ENCODE assay signal across 9 cellular contexts in genomic region chr11:61598886-61599868, GRCh38. TPM values are rescaled to one million over a fixed set of nuclear protein-coding genes. Genes with fewer than 3 reads are reported as not detected.
DNase-seq lines count a peak whose midpoint lies in the region; ATAC-seq, FAIRE-seq and TF ChIP-seq lines count a peak whose summit lies in the region.
"Had no signal": no experiment of that assay in that cellular context is flagged by ENCODE, and none has a peak within 500 bp of the region (broad histone marks: within the 10 kb centered on the region; RNA-seq: fewer than 3 reads in every experiment).

No MANE protein-coding gene starts in this region.

- peaks cover 0 to 50% (median 5%) of the 10 kb centered on the region in 3 donors for H3K4me1 ChIP-seq in gastroesophageal sphincter
- no peaks in the 10 kb centered on the region for H3K4me1 ChIP-seq in psoas muscle
- no peaks in the 10 kb centered on the region for H3K4me1 ChIP-seq in OCI-LY7 (ENCODE audit: insufficient read depth, low read length, poor library complexity, severe bottlenecking)

- H2AFZ ChIP-seq in OCI-LY7 (ENCODE audit: low read length) = no peak overlapping the region

- peaks cover 71% of the 10 kb centered on the region for H3K27me3 ChIP-seq in gastroesophageal sphincter
- peaks cover 0 to 3% (median 0%) of the 10 kb centered on the region in 3 donors for H3K27me3 ChIP-seq in psoas muscle (ENCODE audit: insufficient read depth in 3 of 3, low read length in 2 of 3)

- BruUV-seq in OCI-LY7 (replicated peaks; lab: Mats Ljungman, UMichigan) = no TSS peak

- TF ChIP-seq EP300 in gastroesophageal sphincter (IDR thresholded peaks at IDR 0.05) = no peak

- no peaks in the 10 kb centered on the region for H3K79me2 ChIP-seq in OCI-LY7 (ENCODE audit: insufficient read depth, low read depth, low read length)

- DNase-seq in ELF-1 (ENCODE audit: low read depth, low spot score) (peak; percentile 91), RWPE1 (ENCODE audit: low spot score) (no peak), psoas muscle (peak; percentile 64 to 73), GM12891 (ENCODE audit: insufficient read length, low spot score) (no peak), OCI-LY7 (ENCODE audit: low spot score) (no peak)
- DNase-seq: mucosa of descending colon had no signal

- peak; percentile 40 for ATAC-seq in gastroesophageal sphincter
- ATAC-seq in psoas muscle = peak in 3 of 4 donors; percentile 17 to 24 (median 23)
- ATAC-seq in HG02884 (IDR thresholded peaks at IDR 0.05; ENCODE audit: unreplicated experiment) = no peak
- no peak for ATAC-seq in GM18502 (IDR thresholded peaks at IDR 0.05; ENCODE audit: poor library complexity, unreplicated experiment)
- ATAC-seq: mucosa of descending colon had no signal

- peak overlapping the region; percentile 99 for H3K27ac ChIP-seq in RWPE1
- H3K27ac ChIP-seq in gastroesophageal sphincter = peak overlapping the region in 3 of 4 donors; percentile 43 to 71 (median 57)
- no peak overlapping the region for H3K27ac ChIP-seq in psoas muscle
- H3K27ac ChIP-seq in OCI-LY7 (ENCODE audit: low read depth, low read length, poor library complexity, severe bottlenecking) = no peak overlapping the region

- no peaks in the 10 kb centered on the region for H3K9me2 ChIP-seq in OCI-LY7 (ENCODE audit: insufficient read depth, low read length)

- no peak overlapping the region for H3K4me3 ChIP-seq in gastroesophageal sphincter
- no peak overlapping the region for H3K4me3 ChIP-seq in psoas muscle
- H3K4me3 ChIP-seq in OCI-LY7 (ENCODE audit: low read depth, low read length, poor library complexity, severe bottlenecking) = no peak overlapping the region
- H3K4me3 ChIP-seq: mucosa of descending colon had no signal

- CTCF ChIA-PET in RWPE1 (lab: Yijun Ruan, JAX) (interaction anchor here (0.6 to 1.2 kb wide), 3 partner anchors 18 to 82 kb away, joined by 3 read pairs; no protein-coding TSS in a partner anchor), OCI-LY7 (lab: Charles Lee; ENCODE audit: unreplicated experiment) (interaction anchor here (0.6 kb wide), 2 partner anchors 40 to 72 kb away, joined by 4 to 9 read pairs; no protein-coding TSS in a partner anchor)

- no peaks in the 10 kb centered on the region for H4K20me1 ChIP-seq in OCI-LY7 (ENCODE audit: insufficient read depth, low read length)

- no peak overlapping the region for H3K4me2 ChIP-seq in OCI-LY7 (ENCODE audit: low read length)

- POLR2A ChIA-PET in RWPE1 (lab: Yijun Ruan, JAX; ENCODE audit: low non-redundant PET) = no interaction called here
- POLR2A ChIA-PET in OCI-LY7 (lab: Charles Lee) = no interaction called here

- 60 to 86% methylated on average over 1 of the region's 25 CpGs for WGBS in gastroesophageal sphincter (ENCODE audit: low coverage in 1 of 2), 2 donors
- WGBS in psoas muscle, 3 donors = 27 to 33% (median 27%) methylated on average over 25 of the region's 25 CpGs

- H3K36me3 ChIP-seq in gastroesophageal sphincter = no peaks in the 10 kb centered on the region
- no peaks in the 10 kb centered on the region for H3K36me3 ChIP-seq in psoas muscle (ENCODE audit: insufficient read depth in 1 of 2, low read depth in 1 of 2)
- no peaks in the 10 kb centered on the region for H3K36me3 ChIP-seq in OCI-LY7 (ENCODE audit: insufficient read depth, low read length)

- no peak for FAIRE-seq in GM12891 (lab: Jason Lieb, UNC)

- intact Hi-C loops in psoas muscle (cut with DNase I) = no loop called here
- intact Hi-C loops in OCI-LY7 (cut with micrococcal nuclease; ENCODE audit: unreplicated experiment) = no loop called here

- TF ChIP-seq CTCF in RWPE1 (conservative IDR thresholded peaks at IDR 0.05; ENCODE audit: low read depth) (no peak), gastroesophageal sphincter (IDR thresholded peaks at IDR 0.05) (no peak), psoas muscle (IDR thresholded peaks at IDR 0.05) (no peak), OCI-LY7 (conservative IDR thresholded peaks at IDR 0.05; ENCODE audit: low read length) (no peak)

- H3K9me3 ChIP-seq in gastroesophageal sphincter (no peaks in the 10 kb centered on the region), psoas muscle (no peaks in the 10 kb centered on the region), OCI-LY7 (ENCODE audit: low read length) (no peaks in the 10 kb centered on the region)
- H3K9me3 ChIP-seq: mucosa of descending colon had no signal

- TF ChIP-seq POLR2A in gastroesophageal sphincter (IDR thresholded peaks at IDR 0.05) = no peak
- no peak for TF ChIP-seq POLR2A in GM12891 (IDR thresholded peaks at IDR 0.05; ENCODE audit: low read depth, low read length)

TF ChIP-seq in GM12891, 5 proteins besides CTCF, POLR2A, EP300 and RAD21:
- TF ChIP-seq PAX5 (IDR thresholded peaks at IDR 0.05; ENCODE audit: insufficient read depth, low read length, severe bottlenecking) (no peak), POLR2AphosphoS5 (IDR thresholded peaks at IDR 0.05; ENCODE audit: low read depth, low read length) (no peak)

RNA-seq across cellular contexts. Expression of gene SYT7, which starts 18.3 kb away (rescaled TPM):
- total RNA-seq in gastroesophageal sphincter (1 to 10 TPM; 1.8 to 3.7 (median 3.1) TPM), psoas muscle (1 to 10 TPM; 1.9 to 2.8 (median 2.1) TPM), OCI-LY7 (2022) (not detected in 2 replicates)
- polyA plus RNA-seq in psoas muscle = 1 to 10 TPM in 2 of 3 donors, under 1 TPM in 1; 0.96 to 3.5 (median 1.4) TPM
- polyA plus RNA-seq in GM12891 (2012; ENCODE audit: low read depth, missing spikeins) = not detected
- total RNA-seq in OCI-LY7 (2014; rRNA removed; shearing (Covaris generic)) = not detected in 2 replicates

Comparison
In these comparisons a context has a peak if more than half of its experiments do, and no peak if none do; other contexts are left out.
1. DNase-seq: peak in ELF-1 (single experiment) and psoas muscle (2 of 2); none in RWPE1 (single experiment), GM12891 (single experiment) and OCI-LY7 (single experiment).
2. H3K27ac ChIP-seq: peak in RWPE1 (single experiment) and gastroesophageal sphincter (3 of 4); none in psoas muscle (single experiment) and OCI-LY7 (single experiment).
3. ATAC-seq: peak in gastroesophageal sphincter (single experiment) and psoas muscle (3 of 4); none in HG02884 (single experiment) and GM18502 (single experiment).